ENCODE assay signal across 16 cellular contexts in genomic region chr19:2574478-2574931, GRCh38.
DNase-seq lines count a peak whose midpoint lies in the region; ATAC-seq, FAIRE-seq and TF ChIP-seq lines count a peak whose summit lies in the region.
"Had no signal": no experiment of that assay in that cellular context is flagged by ENCODE, and none has a peak within 500 bp of the region (broad histone marks: within the 10 kb centered on the region; RNA-seq: fewer than 3 reads in every experiment).

No MANE protein-coding gene starts in this region.

- no peak overlapping the region for H4K8ac ChIP-seq in neuronal stem cell (ENCODE audit: low read depth, low read length)

- TF ChIP-seq RAD21 in HepG2 (CRISPR knock-in tag; IDR thresholded peaks at IDR 0.05) (no peak), K562 (CRISPR knock-in tag; conservative IDR thresholded peaks at IDR 0.05 in 1 of 2, IDR thresholded peaks at IDR 0.05 in 1 of 2) (no peak)

- no peak overlapping the region for H2BK15ac ChIP-seq in neuronal stem cell (ENCODE audit: low read length)

- H2AFZ ChIP-seq in HepG2 (ENCODE audit: low read length): no peak overlapping the region
- H2AFZ ChIP-seq in K562 (ENCODE audit: low read depth, low read length): no peak overlapping the region
- no peak overlapping the region for H2AFZ ChIP-seq in neuronal stem cell (ENCODE audit: low read length)

- no peak overlapping the region for H4K91ac ChIP-seq in neuronal stem cell (ENCODE audit: low read depth, low read length, poor library complexity)

- H3K27me3 ChIP-seq in HepG2 (ENCODE audit: control insufficient read depth in 1 of 2, insufficient read depth in 2 of 2, low read length in 2 of 2) (no peaks in the 10 kb centered on the region), right lobe of liver (no peaks in the 10 kb centered on the region), K562 (ENCODE audit: control insufficient read depth in 2 of 2, insufficient read depth in 2 of 2, low read length in 2 of 2) (peaks cover 6 to 69% of the 10 kb centered on the region in 2 experiments; a peak in 4 of 5 replicates), neuronal stem cell (ENCODE audit: control insufficient read depth in 3 of 3, insufficient read depth in 3 of 3, low read depth in 1 of 3, low read length in 3 of 3) (peaks cover 0 to 11% (median 0%) of the 10 kb centered on the region in 3 experiments), aorta (ENCODE audit: control insufficient read depth in 1 of 2, insufficient read depth in 2 of 2, low read length in 1 of 2) (no peaks in the 10 kb centered on the region)
- H3K27me3 ChIP-seq: BE2C had no signal

- H3K79me2 ChIP-seq in HepG2 (ENCODE audit: insufficient read depth, low read length) (no peaks in the 10 kb centered on the region), K562 (ENCODE audit: control insufficient read depth, insufficient read depth, low read length) (no peaks in the 10 kb centered on the region)

- BruUV-seq in HepG2 (replicated peaks; lab: Mats Ljungman, UMichigan) (no TSS peak), K562 (replicated peaks; lab: Mats Ljungman, UMichigan) (no TSS peak)

- H3K4me3 ChIP-seq in HepG2 (replicated peaks in 1 of 3; ENCODE audit: insufficient read depth in 1 of 3, low read depth in 2 of 3, low read length in 3 of 3) (no peak overlapping the region), right lobe of liver (no peak overlapping the region), K562 (no peak overlapping the region), neuronal stem cell (ENCODE audit: low read length in 2 of 2) (no peak overlapping the region), aorta (ENCODE audit: low read length in 2 of 2) (no peak overlapping the region)

- no peaks in the 10 kb centered on the region for H4K20me1 ChIP-seq in HepG2 (ENCODE audit: insufficient read depth, low read length)
- H4K20me1 ChIP-seq in K562 (replicated peaks; ENCODE audit: control insufficient read depth, insufficient read depth, low read length): no peaks in the 10 kb centered on the region; the same call in 1 of the 2 replicates

- no peaks in the 10 kb centered on the region for H3K79me1 ChIP-seq in neuronal stem cell (ENCODE audit: low read depth, low read length)

- H3K36me3 ChIP-seq in HepG2 (replicated peaks in 1 of 2; ENCODE audit: control insufficient read depth in 1 of 2, insufficient read depth in 2 of 2, low read length in 2 of 2) (no peaks in the 10 kb centered on the region; a peak in 1 of 5 replicates), right lobe of liver (no peaks in the 10 kb centered on the region), K562 (ENCODE audit: control insufficient read depth, insufficient read depth, low read length) (no peaks in the 10 kb centered on the region), neuronal stem cell (replicated peaks in 1 of 2; ENCODE audit: control insufficient read depth in 2 of 2, insufficient read depth in 2 of 2, low read length in 2 of 2) (no peaks in the 10 kb centered on the region), aorta (ENCODE audit: control insufficient read depth in 1 of 2, insufficient read depth in 2 of 2, low read length in 1 of 2) (no peaks in the 10 kb centered on the region)
- H3K36me3 ChIP-seq: BE2C had no signal

- H3K4me1 ChIP-seq in HepG2 (ENCODE audit: insufficient read depth, low read length): peaks cover 40% of the 10 kb centered on the region
- peaks cover 0 to 26% (median 10%) of the 10 kb centered on the region in 4 donors for H3K4me1 ChIP-seq in right lobe of liver
- H3K4me1 ChIP-seq in K562 (replicated peaks in 1 of 2; ENCODE audit: control insufficient read depth in 2 of 2, insufficient read depth in 2 of 2, low read length in 2 of 2): peaks cover 0 to 27% of the 10 kb centered on the region in 2 experiments; a peak in 2 of 5 replicates
- H3K4me1 ChIP-seq in neuronal stem cell (ENCODE audit: control insufficient read depth in 2 of 2, insufficient read depth in 1 of 2, low read depth in 1 of 2, low read length in 2 of 2): peaks cover 5 to 6% of the 10 kb centered on the region in 2 donors
- no peaks in the 10 kb centered on the region for H3K4me1 ChIP-seq in aorta (ENCODE audit: control insufficient read depth in 1 of 2, insufficient read depth in 2 of 2, low read length in 2 of 2)
- H3K4me1 ChIP-seq: BE2C had no signal

- POLR2A ChIA-PET in HepG2 (lab: Yijun Ruan, JAX): no interaction called here
- POLR2A ChIA-PET in K562 (lab: Yijun Ruan, JAX): no interaction called here
- POLR2A ChIA-PET in HEK293T (lab: Yijun Ruan, JAX): interaction anchor here (1.2 to 1.5 kb wide), 2 partner anchors 98 to 99 kb away, joined by 3 to 5 read pairs; partner anchors contain the start of gene GADD45B

- intact Hi-C loops in HepG2 (cut with micrococcal nuclease; ENCODE audit: unreplicated experiment): no loop called here
- intact Hi-C loops in right lobe of liver (cut with DNase I): loop anchor here (10.0 kb wide), 2 partner anchors 80 to 100 kb away; partner anchors contain the start of gene GADD45B (in 1 of the 2)
- intact Hi-C loops in K562 (cut with micrococcal nuclease): no loop called here
- intact Hi-C loops in aorta (cut with DNase I): no loop called here

- FAIRE-seq in HepG2 (lab: Jason Lieb, UNC) (no peak), K562 (lab: Jason Lieb, UNC) (no peak)

- H3K4ac ChIP-seq in neuronal stem cell (ENCODE audit: low read length): no peak overlapping the region

- H3K9me1 ChIP-seq in K562 (ENCODE audit: control insufficient read depth, insufficient read depth, low read length): no peaks in the 10 kb centered on the region

- H3K9me3 ChIP-seq in HepG2 (ENCODE audit: low read length) (no peaks in the 10 kb centered on the region), right lobe of liver (no peaks in the 10 kb centered on the region), K562 (replicated peaks; ENCODE audit: control insufficient read depth, insufficient read depth, low read depth, low read length) (no peaks in the 10 kb centered on the region), neuronal stem cell (replicated peaks in 1 of 2; ENCODE audit: control insufficient read depth in 2 of 2, insufficient read depth in 1 of 2, low read depth in 1 of 2, low read length in 2 of 2) (peaks cover 0 to 6% of the 10 kb centered on the region in 2 donors), aorta (ENCODE audit: control insufficient read depth, low read length) (no peaks in the 10 kb centered on the region)

- ATAC-seq in HepG2: no peak
- no peak for ATAC-seq in right lobe of liver
- no peak for ATAC-seq in K562
- ATAC-seq in aorta (ENCODE audit: low FRiP score): no peak
- ATAC-seq in HG02610 (IDR thresholded peaks at IDR 0.05; ENCODE audit: unreplicated experiment): no peak
- no peak for ATAC-seq in HG03196 (IDR thresholded peaks at IDR 0.05; ENCODE audit: unreplicated experiment)

- H2BK120ac ChIP-seq in neuronal stem cell (ENCODE audit: low read depth, low read length): no peak overlapping the region

- peak overlapping the region; percentile 37 for H3K23ac ChIP-seq in neuronal stem cell (ENCODE audit: low read depth, low read length, poor library complexity)

- no peak overlapping the region for H2BK5ac ChIP-seq in neuronal stem cell (ENCODE audit: low read length)

- no peak overlapping the region for H3K14ac ChIP-seq in neuronal stem cell (ENCODE audit: low read length)

- TF ChIP-seq POLR2A in HepG2 (IDR thresholded peaks at IDR 0.05; ENCODE audit: insufficient read depth in 1 of 2, low read depth in 2 of 2, low read length in 2 of 2) (no peak), right lobe of liver (IDR thresholded peaks at IDR 0.05) (no peak), K562 (conservative IDR thresholded peaks at IDR 0.05) (no peak)

- TF ChIP-seq CTCF in HepG2 (CRISPR knock-in tag; IDR thresholded peaks at IDR 0.05) (no peak), right lobe of liver (IDR thresholded peaks at IDR 0.05) (no peak), K562 (IDR thresholded peaks at IDR 0.05 in 2 of 3, conservative IDR thresholded peaks at IDR 0.05 in 1 of 3; ENCODE audit: insufficient read depth in 2 of 3, low read depth in 1 of 3, low read length in 3 of 3) (no peak)

- no peak overlapping the region for H3K27ac ChIP-seq in HepG2 (ENCODE audit: extremely low read length, insufficient read depth, low read length)
- peak overlapping the region in 1 of 3 donors; percentile 37 for H3K27ac ChIP-seq in right lobe of liver
- no peak overlapping the region for H3K27ac ChIP-seq in K562 (ENCODE audit: extremely low read depth, low read depth, low read length)
- no peak overlapping the region for H3K27ac ChIP-seq in neuronal stem cell (replicated peaks; ENCODE audit: low read length)
- H3K27ac ChIP-seq in aorta (ENCODE audit: low read depth in 1 of 2, low read length in 2 of 2): no peak overlapping the region

- WGBS in HepG2 (ENCODE audit: low lambda C conversion rate): 90% methylated on average over 15 of the region's 15 CpGs
- 91% methylated on average over 13 of the region's 15 CpGs for WGBS in right lobe of liver (ENCODE audit: insufficient coverage, low coverage, low lambda C conversion rate, missing lambda C conversion rate)
- 28% methylated on average over 15 of the region's 15 CpGs for WGBS in K562 (ENCODE audit: insufficient coverage, low coverage, missing lambda C conversion rate)
- WGBS in neuronal stem cell (ENCODE audit: extremely low coverage in 2 of 2, insufficient read length in 2 of 2, insufficient replicate concordance in 1 of 2), 2 donors: no CpG with 5 or more reads among the region's 15 CpGs
- WGBS in aorta, 2 donors: 92 to 94% methylated on average over 15 of the region's 15 CpGs

- no peak for TF ChIP-seq EP300 in HepG2 (IDR thresholded peaks at IDR 0.05; ENCODE audit: low read depth in 2 of 2, low read length in 2 of 2)
- no peak for TF ChIP-seq EP300 in HepG2 (CRISPR knock-in tag; IDR thresholded peaks at IDR 0.05; ENCODE audit: borderline replicate concordance)
- no peak for TF ChIP-seq EP300 in K562 (IDR thresholded peaks at IDR 0.05; ENCODE audit: low read length)

- no peak for DNase-seq in HepG2 (ENCODE audit: low spot score)
- no peak for DNase-seq in right lobe of liver
- DNase-seq in K562 (ENCODE audit: extremely low read depth in 1 of 4, low spot score in 3 of 4): no peak
- DNase-seq in neuronal stem cell (ENCODE audit: low spot score): no peak
- peak; percentile 26 to 64 for DNase-seq in aorta
- DNase-seq in HEK293T (ENCODE audit: extremely low spot score): no peak
- DNase-seq: BE2C; CD4-positive, alpha-beta memory T cell; GF-D8; NCI-H1417; NCI-H1930; NCI-H2171 treated with DMSO at 0.1 percent for 48 hours; NCI-H82; Right ventricle myocardium superior had no signal

- in situ Hi-C loops in HepG2 (cut with HindIII; ENCODE audit: extremely low pct_ligation_motif_present, low pct_unique_long_range_greater_than_20kb): no loop called here
- in situ Hi-C loops in K562 (cut with MboI): no loop called here

- H2BK12ac ChIP-seq in neuronal stem cell (ENCODE audit: low read length): no peak overlapping the region

- CTCF ChIA-PET in HepG2 (lab: Yijun Ruan, JAX; ENCODE audit: low intra/inter-chr PET ratio, low total read pairs) (no interaction called here), K562 (lab: Yijun Ruan, JAX; ENCODE audit: low intra/inter-chr PET ratio) (no interaction called here), HEK293T (lab: Yijun Ruan, JAX) (interaction anchor here (0.6 kb wide), 1 partner anchor 98 kb away, joined by 3 read pairs; no protein-coding TSS in a partner anchor)

- no peak overlapping the region for H3K9ac ChIP-seq in HepG2 (ENCODE audit: insufficient read depth, low read depth, low read length)
- no peak overlapping the region for H3K9ac ChIP-seq in K562 (ENCODE audit: insufficient read depth in 1 of 2, low read depth in 2 of 2, low read length in 2 of 2)
- no peak overlapping the region for H3K9ac ChIP-seq in neuronal stem cell (ENCODE audit: low read depth, low read length, poor library complexity)

- H3K4me2 ChIP-seq in HepG2 (ENCODE audit: low read depth, low read length) (no peak overlapping the region), K562 (ENCODE audit: insufficient read depth, low read length) (no peak overlapping the region), neuronal stem cell (ENCODE audit: insufficient read depth, low read length, poor library complexity, severe bottlenecking) (no peak overlapping the region)

- H2AK5ac ChIP-seq in neuronal stem cell (ENCODE audit: low read depth, low read length): peak overlapping the region; percentile 36

- peak overlapping the region; percentile 27 for H3K18ac ChIP-seq in neuronal stem cell (ENCODE audit: low read length)

Comparison
In these comparisons a context has a peak if more than half of its experiments do, and no peak if none do; other contexts are left out.
1. intact Hi-C loops: an anchor here in right lobe of liver (10.0 kb wide); none called in HepG2, K562 and aorta.
2. DNase-seq: peak in aorta (2 of 2); none in HepG2 (single experiment), right lobe of liver (0 of 3), K562 (0 of 4), neuronal stem cell (single experiment) and HEK293T (single experiment).